19 cellular contexts compared by ENCODE assay signal in the genomic region with DNA sequence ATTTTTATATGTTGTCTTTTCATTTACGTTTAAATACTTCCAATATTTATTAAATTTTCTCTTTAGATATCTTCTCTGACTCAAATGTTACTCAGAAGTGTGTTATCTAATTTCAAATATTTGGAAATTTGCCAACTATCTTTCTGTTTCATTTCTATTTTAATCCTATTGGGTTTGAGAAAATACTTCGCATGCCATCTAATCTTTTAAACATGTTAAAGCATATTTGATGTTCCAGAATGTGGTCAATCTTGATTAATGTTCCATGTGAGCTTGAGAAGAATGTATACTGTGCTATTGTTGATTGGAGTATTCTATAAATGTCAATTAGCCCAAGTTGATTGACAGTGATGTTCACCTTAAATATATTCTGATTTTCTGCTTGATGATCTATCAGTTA. TPM values are rescaled to one million over a fixed set of nuclear protein-coding genes. Genes with fewer than 3 reads are reported as not detected.
DNase-seq lines count a peak whose midpoint lies in the region; ATAC-seq, FAIRE-seq and TF ChIP-seq lines count a peak whose summit lies in the region.
"Had no signal": no experiment of that assay in that cellular context is flagged by ENCODE, and none has a peak within 500 bp of the region (broad histone marks: within the 10 kb centered on the region; RNA-seq: fewer than 3 reads in every experiment).

No MANE protein-coding gene starts in this region.

- no peaks in the 10 kb centered on the region for H3K79me2 ChIP-seq in GM23248 (ENCODE audit: insufficient read depth)

- H4K20me1 ChIP-seq in GM23248 (ENCODE audit: insufficient read depth): no peaks in the 10 kb centered on the region

- H3K27ac ChIP-seq in A549 (no peak overlapping the region), dorsolateral prefrontal cortex (no peak overlapping the region), GM23248 (no peak overlapping the region)

- no peak overlapping the region for H3K4me3 ChIP-seq in A549
- no peak overlapping the region for H3K4me3 ChIP-seq in astrocyte of the spinal cord (ENCODE audit: low read depth, low read length)
- H3K4me3 ChIP-seq in dorsolateral prefrontal cortex: no peak overlapping the region
- H3K4me3 ChIP-seq in GM23248: no peak overlapping the region

- H2AFZ ChIP-seq in GM23248: no peak overlapping the region

- 17% methylated on average over 2 of the region's 2 CpGs for WGBS in A549 (ENCODE audit: missing lambda C conversion rate)
- WGBS in GM23248 (ENCODE audit: low coverage in 1 of 2, low lambda C conversion rate in 2 of 2, missing lambda C conversion rate in 2 of 2), 2 experiments: 96 to 97% methylated on average over 2 of the region's 2 CpGs

- TF ChIP-seq CTCF in A549 (IDR thresholded peaks at IDR 0.05) (no peak), astrocyte of the spinal cord (IDR thresholded peaks at IDR 0.05; ENCODE audit: low read depth, low read length) (no peak), dorsolateral prefrontal cortex (IDR thresholded peaks at IDR 0.05 in 54 of 56, conservative IDR thresholded peaks at IDR 0.05 in 2 of 56; ENCODE audit: low read depth in 1 of 56, partially characterized antibody in 56 of 56) (no peak)

- H3K9me3 ChIP-seq in A549: 0 out of 3 replicates have a peak, but pooled peaks cover 4% of the 10 kb centered on the region
- H3K9me3 ChIP-seq in GM23248 (ENCODE audit: low read depth): no peaks in the 10 kb centered on the region

- TF ChIP-seq POLR2A in A549 (IDR thresholded peaks at IDR 0.05; ENCODE audit: low read length): no peak

- H3K36me3 ChIP-seq in GM23248 (ENCODE audit: low read depth): no peaks in the 10 kb centered on the region

- H3K4me2 ChIP-seq in A549 (no peak overlapping the region), GM23248 (ENCODE audit: unreplicated experiment) (no peak overlapping the region)

- in situ Hi-C loops in astrocyte of the spinal cord (cut with HindIII; ENCODE audit: low sequenced_read_pairs) (no loop called here), GM23248 (cut with MboI) (no loop called here)

- no peak for ATAC-seq in A549
- no peak for ATAC-seq in HG02588 (IDR thresholded peaks at IDR 0.05; ENCODE audit: unreplicated experiment)

- DNase-seq in A549 (ENCODE audit: low read depth in 1 of 2, low spot score in 1 of 2) (no peak), LHCN-M2 (ENCODE audit: low read depth) (peak; percentile 57), astrocyte of the spinal cord (ENCODE audit: low read depth, low spot score) (peak; percentile 35), iris pigment epithelial cell (ENCODE audit: low read depth) (peak; percentile 86), frontal cortex (ENCODE audit: low spot score in 2 of 2) (no peak), dorsolateral prefrontal cortex (no peak), GM23248 (no peak)
- DNase-seq: AML-193, Calu3, DMS79, GF-D8, Kasumi-1, NCI-H1417, NCI-H2029 treated with DMSO at 0.1 percent for 48 hours, NCI-H524, SIG-M5 had no signal

- H3K4me1 ChIP-seq in A549: no peaks in the 10 kb centered on the region
- peaks cover 10% of the 10 kb centered on the region for H3K4me1 ChIP-seq in GM23248 (ENCODE audit: insufficient read depth)

- TF ChIP-seq RAD21 in A549 (conservative IDR thresholded peaks at IDR 0.05 in 1 of 2, IDR thresholded peaks at IDR 0.05 in 1 of 2): no peak

- intact Hi-C loops in dorsolateral prefrontal cortex (cut with DNase I): no loop called here

- FAIRE-seq in A549 (lab: Jason Lieb, UNC) (peak; percentile 7), frontal cortex (lab: Jason Lieb, UNC) (no peak)
- FAIRE-seq: H54, RCC 7860 had no signal

- H3K9ac ChIP-seq in GM23248: no peak overlapping the region

- H3F3A ChIP-seq in GM23248 (ENCODE audit: insufficient read depth): peaks cover 11% of the 10 kb centered on the region

- POLR2A ChIA-PET in A549 (lab: Yijun Ruan, JAX): no interaction called here

- CTCF ChIA-PET in A549 (lab: Yijun Ruan, JAX): no interaction called here

- TF ChIP-seq EP300 in A549 (IDR thresholded peaks at IDR 0.05): no peak

- no peaks in the 10 kb centered on the region for H3K27me3 ChIP-seq in dorsolateral prefrontal cortex
- H3K27me3 ChIP-seq in GM23248 (replicated peaks; ENCODE audit: insufficient read depth): no peaks in the 10 kb centered on the region

- H3K9me2 ChIP-seq in GM23248 (ENCODE audit: insufficient read depth): no peaks in the 10 kb centered on the region

TF ChIP-seq in A549, 52 proteins besides CTCF, POLR2A, EP300 and RAD21:
- TF ChIP-seq, protein P1, sequence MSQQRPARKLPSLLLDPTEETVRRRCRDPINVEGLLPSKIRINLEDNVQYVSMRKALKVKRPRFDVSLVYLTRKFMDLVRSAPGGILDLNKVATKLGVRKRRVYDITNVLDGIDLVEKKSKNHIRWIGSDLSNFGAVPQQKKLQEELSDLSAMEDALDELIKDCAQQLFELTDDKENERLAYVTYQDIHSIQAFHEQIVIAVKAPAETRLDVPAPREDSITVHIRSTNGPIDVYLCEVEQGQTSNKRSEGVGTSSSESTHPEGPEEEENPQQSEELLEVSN (IDR thresholded peaks at IDR 0.05; ENCODE audit: borderline replicate concordance, low read depth): no peak
- TF ChIP-seq ZC3H11A (IDR thresholded peaks at IDR 0.05) (no peak), MYC (IDR thresholded peaks at IDR 0.05; ENCODE audit: borderline replicate concordance, low read length) (no peak), NFE2L2 (conservative IDR thresholded peaks at IDR 0.05; ENCODE audit: low read length) (no peak), RARB (CRISPR knock-in tag; IDR thresholded peaks at IDR 0.05) (no peak), ELK1 (IDR thresholded peaks at IDR 0.05; ENCODE audit: low read depth, low read length) (no peak)

RNA-seq across cellular contexts. Expression of gene DCN, which starts 11.9 kb away (rescaled TPM):
- 0.29 and 1.0 TPM in 2 replicates for polyA plus RNA-seq in A549 (2011; rRNA removed)
- not detected in 2 replicates for polyA plus RNA-seq in A549 (2012; cell fraction: cytosol; rRNA removed)
- polyA plus RNA-seq in A549 (2012; cell fraction: nucleus; rRNA removed): not detected in 2 replicates
- polyA plus RNA-seq in A549 (2017; fragmentation: RNase III; extraction: RNeasy Plus Mini Kit Qiagen cat#74134 plus additional on column Dnase treatment): not detected in 3 replicates
- 0.50 and 1.5 TPM in 2 replicates for polyA minus RNA-seq in A549 (2011; rRNA and poly(A)+ RNA removed)
- 447 and 478 TPM in 2 replicates for total RNA-seq in LHCN-M2 (2014; rRNA removed)
- 45.9 TPM for polyA plus RNA-seq in LHCN-M2 (2012)
- total RNA-seq in frontal cortex: 41.6 TPM
- 100 to 1,000 TPM in 13 of 120 experiments, 10 to 100 TPM in 107; 21.3 to 168 (median 51.8) TPM for total RNA-seq in dorsolateral prefrontal cortex
- total RNA-seq in GM23248 (2014; rRNA removed; shearing (Covaris generic)): 432 and 441 TPM in 2 replicates
- 483 and 504 TPM in 2 replicates for polyA plus RNA-seq in GM23248 (2016; fragmentation: Nextera tagmentation; extraction: Ambion mirVana)
- total RNA-seq: Calu3 had no signal

Comparison
In these comparisons a context has a peak if more than half of its experiments do, and no peak if none do; other contexts are left out.
1. DNase-seq: peak in LHCN-M2 (single experiment), astrocyte of the spinal cord (single experiment) and iris pigment epithelial cell (single experiment); none in A549 (0 of 2), frontal cortex (0 of 2), dorsolateral prefrontal cortex (0 of 10) and GM23248 (single experiment).